Comparison of ENCODE assay signal across 8 cellular contexts in genomic region chr20:50546729-50547314, GRCh38. TPM values are rescaled to one million over a fixed set of nuclear protein-coding genes. Genes with fewer than 3 reads are reported as not detected.
DNase-seq lines count a peak whose midpoint lies in the region; ATAC-seq, FAIRE-seq and TF ChIP-seq lines count a peak whose summit lies in the region.

No MANE protein-coding gene starts in this region.

- peak overlapping the region; percentile 57 for H3K4me3 Mint-ChIP-seq in activated CD4-positive, alpha-beta memory T cell treated with anti-CD3 and anti-CD28 coated beads, Interleukin-2, amount 10 ng/mL, durations not matched to agents 7 days and 5 days
- H3K4me3 Mint-ChIP-seq in naive B cell (peak overlapping the region; percentile 69 to 93 (median 85)), WTC11 (no peak overlapping the region), GM23338 (no peak overlapping the region)

- no peaks in the 10 kb centered on the region for H3K9me3 Mint-ChIP-seq in activated CD4-positive, alpha-beta memory T cell treated with anti-CD3 and anti-CD28 coated beads, Interleukin-2, amount 10 ng/mL, durations not matched to agents 7 days and 5 days
- peaks cover 0 to 3% (median 0%) of the 10 kb centered on the region in 7 donors for H3K9me3 Mint-ChIP-seq in naive B cell
- H3K9me3 Mint-ChIP-seq in WTC11, result no peaks in the 10 kb centered on the region
- no peaks in the 10 kb centered on the region for H3K9me3 Mint-ChIP-seq in GM23338

- CTCF ChIA-PET in activated CD4-positive, alpha-beta memory T cell treated with anti-CD3 and anti-CD28 coated beads, Interleukin-2, amount 10 ng/mL, durations not matched to agents 7 days and 5 days (lab: Charles Lee), result interaction anchor here (1.0 to 5.2 kb wide), 3 partner anchors 14 to 26 kb away, joined by 3 to 17 read pairs (median 5); no protein-coding TSS in a partner anchor
- CTCF ChIA-PET in WTC11 (lab: Charles Lee), result interaction anchor here (1.4 kb wide), 1 partner anchor 49 kb away, joined by 3 read pairs; no protein-coding TSS in a partner anchor

- H3K79me2 ChIP-seq in GM23338 (replicated peaks; ENCODE audit: insufficient read depth), result peaks cover 66% of the 10 kb centered on the region

- H3K4me1 ChIP-seq in GM23338 (ENCODE audit: insufficient read depth), result no peaks in the 10 kb centered on the region

- no peaks in the 10 kb centered on the region; the same call in 1 of the 2 replicates for H3K36me3 ChIP-seq in GM23338 (ENCODE audit: insufficient read depth)

- H3F3A ChIP-seq in GM23338 (replicated peaks; ENCODE audit: low read depth), result no peaks in the 10 kb centered on the region

- no peaks in the 10 kb centered on the region for H3K27me3 ChIP-seq in GM23338 (ENCODE audit: insufficient read depth)

- peaks cover 65% of the 10 kb centered on the region for H3K4me1 Mint-ChIP-seq in activated CD4-positive, alpha-beta memory T cell treated with anti-CD3 and anti-CD28 coated beads, Interleukin-2, amount 10 ng/mL, durations not matched to agents 7 days and 5 days
- H3K4me1 Mint-ChIP-seq in naive B cell, result peaks cover 47 to 75% (median 59%) of the 10 kb centered on the region in 3 donors
- 0 out of 2 replicates have a peak, but pooled peaks cover 3% of the 10 kb centered on the region for H3K4me1 Mint-ChIP-seq in WTC11
- H3K4me1 Mint-ChIP-seq in GM23338, result peaks cover 5% of the 10 kb centered on the region

- TF ChIP-seq CTCF in GM12864 (IDR thresholded peaks at IDR 0.05; ENCODE audit: low read depth, low read length, missing control alignments) (no peak), WTC11 (IDR thresholded peaks at IDR 0.05) (no peak), GM23338 (conservative IDR thresholded peaks at IDR 0.05; ENCODE audit: low read depth in 2 of 2) (no peak)

- no peak for FAIRE-seq in H54 (lab: Jason Lieb, UNC)

- no peak overlapping the region for H2AFZ ChIP-seq in GM23338

- no peak for TF ChIP-seq POLR2A in H54 (IDR thresholded peaks at IDR 0.05; ENCODE audit: low read depth, low read length)

- no peaks in the 10 kb centered on the region for H3K9me2 ChIP-seq in GM23338 (ENCODE audit: insufficient read depth)

- H3K4me2 ChIP-seq in GM23338, result no peak overlapping the region

- H4K20me1 ChIP-seq in GM23338 (replicated peaks; ENCODE audit: insufficient read depth), result peaks cover 7% of the 10 kb centered on the region; the same call in 1 of the 2 replicates

- DNase-seq in GM12864 (ENCODE audit: low read depth) (no peak), naive B cell (peak; percentile 55), NK-92 (lab: John Stamatoyannopoulos, UW; ENCODE audit: unreplicated experiment) (no peak), WTC11 (ENCODE audit: low spot score) (no peak), H54 (ENCODE audit: insufficient read length, low spot score) (no peak), GM23338 (ENCODE audit: low spot score) (no peak)
- DNase-seq in activated CD4-positive, alpha-beta memory T cell treated with anti-CD3 and anti-CD28 coated beads, Interleukin-2, amount 10 ng/mL, durations not matched to agents 7 days and 5 days, result no peak

- H3K27ac Mint-ChIP-seq in activated CD4-positive, alpha-beta memory T cell treated with anti-CD3 and anti-CD28 coated beads, Interleukin-2, amount 10 ng/mL, durations not matched to agents 7 days and 5 days, result peak overlapping the region; percentile 73
- H3K27ac Mint-ChIP-seq in naive B cell, result peak overlapping the region in 5 of 6 donors; percentile 81 to 93 (median 92)
- H3K27ac Mint-ChIP-seq in WTC11, result no peak overlapping the region
- H3K27ac Mint-ChIP-seq in GM23338, result no peak overlapping the region

- peak; percentile 57 for ATAC-seq in HG02678 (IDR thresholded peaks at IDR 0.05; ENCODE audit: unreplicated experiment)
- peak; percentile 88 to 91 for ATAC-seq in naive B cell (ENCODE audit: low read depth in 2 of 2)
- no peak for ATAC-seq in WTC11
- no peak for ATAC-seq in GM23338

- peaks cover 35% of the 10 kb centered on the region for H3K36me3 Mint-ChIP-seq in activated CD4-positive, alpha-beta memory T cell treated with anti-CD3 and anti-CD28 coated beads, Interleukin-2, amount 10 ng/mL, durations not matched to agents 7 days and 5 days (ENCODE audit: low read depth)
- peaks cover 0 to 5% of the 10 kb centered on the region in 2 donors for H3K36me3 Mint-ChIP-seq in naive B cell
- H3K36me3 Mint-ChIP-seq in WTC11, result no peaks in the 10 kb centered on the region
- no peaks in the 10 kb centered on the region; the same call in 2 of the 3 replicates for H3K36me3 Mint-ChIP-seq in GM23338 (ENCODE audit: low read depth)

- POLR2A ChIA-PET in activated CD4-positive, alpha-beta memory T cell treated with anti-CD3 and anti-CD28 coated beads, Interleukin-2, amount 10 ng/mL, durations not matched to agents 7 days and 5 days (lab: Charles Lee), result interaction anchor here (1.3 to 12.6 kb wide), 4 partner anchors 10 to 63 kb away, joined by 5 to 209 read pairs (median 20); partner anchors contain the start of gene PTPN1
- POLR2A ChIA-PET in WTC11 (lab: Charles Lee), result no interaction called here

- no peak overlapping the region for H3K27ac ChIP-seq in GM23338 (ENCODE audit: low read depth)

- H3K27me3 Mint-ChIP-seq in activated CD4-positive, alpha-beta memory T cell treated with anti-CD3 and anti-CD28 coated beads, Interleukin-2, amount 10 ng/mL, durations not matched to agents 7 days and 5 days, result no peaks in the 10 kb centered on the region
- H3K27me3 Mint-ChIP-seq in naive B cell (no peaks in the 10 kb centered on the region), WTC11 (ENCODE audit: low read depth) (no peaks in the 10 kb centered on the region), GM23338 (ENCODE audit: insufficient read depth, low read depth, poor library complexity) (no peaks in the 10 kb centered on the region)

- H3K4me3 ChIP-seq in GM12864 (ENCODE audit: low read depth, low read length) (peak overlapping the region; percentile 6; the same call in 1 of the 2 replicates), GM23338 (no peak overlapping the region)

TF ChIP-seq in WTC11, 78 proteins besides CTCF, POLR2A, EP300 and RAD21:
- TF ChIP-seq ZNF121 (CRISPR knock-in tag; IDR thresholded peaks at IDR 0.05) (no peak), IRF2 (CRISPR knock-in tag; IDR thresholded peaks at IDR 0.05; ENCODE audit: borderline replicate concordance, low read depth) (no peak)

TF ChIP-seq in GM23338, 12 proteins besides CTCF, POLR2A, EP300 and RAD21 (continues in another document):
- TF ChIP-seq EZH2phosphoT487 (IDR thresholded peaks at IDR 0.05; ENCODE audit: unreplicated experiment), result no peak

RNA-seq across cellular contexts. Expression of gene PTPN1, which starts 36.6 kb away (rescaled TPM):
- total RNA-seq in activated CD4-positive, alpha-beta memory T cell treated with anti-CD3 and anti-CD28 coated beads, Interleukin-2, amount 10 ng/mL, durations not matched to agents 7 days and 5 days, result 10 to 100 TPM; 79.6 to 80.5 TPM
- polyA plus RNA-seq in naive B cell (ENCODE audit: low read depth in 6 of 6), result 10 to 100 TPM; 14.0 to 57.1 (median 46.1) TPM
- total RNA-seq in WTC11 (2021), result 23.4 to 29.4 TPM (median 25.3 TPM) in 3 replicates
- total RNA-seq in GM23338 (2014; rRNA removed; shearing (Covaris generic)), result 26.2 and 26.4 TPM in 2 replicates
- 16.9 and 18.9 TPM in 2 replicates for polyA plus RNA-seq in GM23338 (2016; fragmentation: Nextera tagmentation; extraction: Ambion mirVana)

Comparison
In these comparisons a context has a peak if more than half of its experiments do, and no peak if none do; other contexts are left out.
1. ATAC-seq: peak in HG02678 (single experiment) and naive B cell (2 of 2); none in WTC11 (single experiment) and GM23338 (single experiment).
2. H3K27ac Mint-ChIP-seq: peak in activated CD4-positive, alpha-beta memory T cell treated with anti-CD3 and anti-CD28 coated beads, Interleukin-2, amount 10 ng/mL, durations not matched to agents 7 days and 5 days (single experiment) and naive B cell (5 of 6); none in WTC11 (single experiment) and GM23338 (single experiment).
3. H3K4me3 Mint-ChIP-seq: peak in activated CD4-positive, alpha-beta memory T cell treated with anti-CD3 and anti-CD28 coated beads, Interleukin-2, amount 10 ng/mL, durations not matched to agents 7 days and 5 days (single experiment) and naive B cell (8 of 8); none in WTC11 (single experiment) and GM23338 (single experiment).